ENCODE assay signal across 42 cellular contexts in genomic region chr11:18794956-18795355, GRCh38. TPM values are rescaled to one million over a fixed set of nuclear protein-coding genes. Genes with fewer than 3 reads are reported as not detected.
"Had no signal": no experiment of that assay in that cellular context is flagged by ENCODE, and none has a peak within 500 bp of the region (broad histone marks: within the 10 kb centered on the region; RNA-seq: fewer than 3 reads in every experiment).

No MANE protein-coding gene starts in this region.

- H3K27ac ChIP-seq: ascending aorta, breast epithelium, cardiac muscle cell, coronary artery, dorsolateral prefrontal cortex, epithelial cell of prostate, esophagus squamous epithelium, gastroesophageal sphincter, heart right ventricle, WERI-Rb-1 had no signal

- H3K9me3 Mint-ChIP-seq: activated B cell treated with CpG ODN at 0.5 μM for 24 hours; activated CD8-positive, alpha-beta T cell treated with anti-CD3 and anti-CD28 coated beads for 36 hours; activated naive CD4-positive, alpha-beta T cell treated with anti-CD3 and anti-CD28 coated beads, Interleukin-2, amount 10 ng/mL, durations not matched to agents 7 days and 5 days; activated naive CD4-positive, alpha-beta T cell treated with anti-CD3 and anti-CD28 coated beads, Interleukin-2, amount 50 U/mL, for 72 hours; activated naive CD8-positive, alpha-beta T cell treated with anti-CD3 and anti-CD28 coated beads, Interleukin-2, amount 10 ng/mL, durations not matched to agents 7 days and 5 days; activated T-cell treated with anti-CD3 and anti-CD28 coated beads, Interleukin-2, amount 50 U/mL, for 24 hours; activated T-cell treated with anti-CD3 and anti-CD28 coated beads, Interleukin-2, amount 50 U/mL, for 72 hours; brain; dendritic cell treated with granulocyte-macrophage colony-stimulating factor and Interleukin-4, amounts not matched to agents 40 ng/mL and 50 ng/mL, for 4 days; effector memory CD8-positive, alpha-beta T cell; T-helper 2 cell treated with Interferon-gamma antibody and Interleukin-4, amounts not matched to agents 5 μg/mL and 100 μg/mL, for 36 hours had no signal

- ATAC-seq: activated CD4-positive, CD25-positive, alpha-beta regulatory T cell treated with anti-CD3 and anti-CD28 coated beads, Interleukin-2, amount 50 U/mL, for 24 hours; activated CD8-positive, alpha-beta memory T cell treated with anti-CD3 and anti-CD28 coated beads, Interleukin-2, amount 10 ng/mL, durations not matched to agents 7 days and 5 days; activated CD8-positive, alpha-beta T cell treated with anti-CD3 and anti-CD28 coated beads for 36 hours; activated naive CD4-positive, alpha-beta T cell treated with anti-CD3 and anti-CD28 coated beads, Interleukin-2, amount 50 U/mL, for 72 hours; activated T-cell treated with anti-CD3 and anti-CD28 coated beads, Interleukin-2, amount 50 U/mL, for 72 hours; effector memory CD8-positive, alpha-beta T cell; gastroesophageal sphincter; heart right ventricle; T-helper 17 cell had no signal

- H3K9me3 ChIP-seq: ascending aorta, breast epithelium, esophagus squamous epithelium, gastroesophageal sphincter, heart right ventricle had no signal

- H3K27ac Mint-ChIP-seq: activated B cell treated with CpG ODN at 0.5 μM for 24 hours; activated CD8-positive, alpha-beta memory T cell treated with anti-CD3 and anti-CD28 coated beads, Interleukin-2, amount 10 ng/mL, durations not matched to agents 7 days and 5 days; activated CD8-positive, alpha-beta T cell treated with anti-CD3 and anti-CD28 coated beads for 36 hours; activated naive CD4-positive, alpha-beta T cell treated with anti-CD3 and anti-CD28 coated beads, Interleukin-2, amount 10 ng/mL, durations not matched to agents 7 days and 5 days; activated naive CD4-positive, alpha-beta T cell treated with anti-CD3 and anti-CD28 coated beads, Interleukin-2, amount 50 U/mL, for 72 hours; activated naive CD8-positive, alpha-beta T cell treated with anti-CD3 and anti-CD28 coated beads, Interleukin-2, amount 10 ng/mL, durations not matched to agents 7 days and 5 days; activated T-cell treated with anti-CD3 and anti-CD28 coated beads, Interleukin-2, amount 50 U/mL, for 24 hours; activated T-cell treated with anti-CD3 and anti-CD28 coated beads, Interleukin-2, amount 50 U/mL, for 72 hours; brain; dendritic cell treated with granulocyte-macrophage colony-stimulating factor and Interleukin-4, amounts not matched to agents 40 ng/mL and 50 ng/mL, for 4 days; effector memory CD8-positive, alpha-beta T cell; T-helper 17 cell; T-helper 2 cell treated with Interferon-gamma antibody and Interleukin-4, amounts not matched to agents 5 μg/mL and 100 μg/mL, for 36 hours had no signal

- H3K36me3 Mint-ChIP-seq: activated CD8-positive, alpha-beta memory T cell treated with anti-CD3 and anti-CD28 coated beads, Interleukin-2, amount 10 ng/mL, durations not matched to agents 7 days and 5 days; activated naive CD4-positive, alpha-beta T cell treated with anti-CD3 and anti-CD28 coated beads, Interleukin-2, amount 10 ng/mL, durations not matched to agents 7 days and 5 days; activated naive CD4-positive, alpha-beta T cell treated with anti-CD3 and anti-CD28 coated beads, Interleukin-2, amount 50 U/mL, for 72 hours; activated naive CD8-positive, alpha-beta T cell treated with anti-CD3 and anti-CD28 coated beads, Interleukin-2, amount 10 ng/mL, durations not matched to agents 7 days and 5 days; brain had no signal

- H3K4me3 Mint-ChIP-seq: activated B cell treated with CpG ODN at 0.5 μM for 24 hours; activated CD8-positive, alpha-beta memory T cell treated with anti-CD3 and anti-CD28 coated beads, Interleukin-2, amount 10 ng/mL, durations not matched to agents 7 days and 5 days; activated CD8-positive, alpha-beta T cell treated with anti-CD3 and anti-CD28 coated beads for 36 hours; activated naive CD4-positive, alpha-beta T cell treated with anti-CD3 and anti-CD28 coated beads, Interleukin-2, amount 10 ng/mL, durations not matched to agents 7 days and 5 days; activated naive CD8-positive, alpha-beta T cell treated with anti-CD3 and anti-CD28 coated beads, Interleukin-2, amount 10 ng/mL, durations not matched to agents 7 days and 5 days; activated T-cell treated with anti-CD3 and anti-CD28 coated beads, Interleukin-2, amount 50 U/mL, for 24 hours; activated T-cell treated with anti-CD3 and anti-CD28 coated beads, Interleukin-2, amount 50 U/mL, for 72 hours; brain; dendritic cell treated with granulocyte-macrophage colony-stimulating factor and Interleukin-4, amounts not matched to agents 40 ng/mL and 50 ng/mL, for 4 days; effector memory CD8-positive, alpha-beta T cell; T-helper 17 cell; T-helper 2 cell treated with Interferon-gamma antibody and Interleukin-4, amounts not matched to agents 5 μg/mL and 100 μg/mL, for 36 hours had no signal

- H3K4me1 Mint-ChIP-seq: activated B cell treated with CpG ODN at 0.5 μM for 24 hours; activated naive CD4-positive, alpha-beta T cell treated with anti-CD3 and anti-CD28 coated beads, Interleukin-2, amount 10 ng/mL, durations not matched to agents 7 days and 5 days; activated naive CD8-positive, alpha-beta T cell treated with anti-CD3 and anti-CD28 coated beads, Interleukin-2, amount 10 ng/mL, durations not matched to agents 7 days and 5 days had no signal

- FAIRE-seq: endometrium, endothelial cell of umbilical vein had no signal

- H3K36me3 ChIP-seq: ascending aorta, breast epithelium, cardiac muscle cell, esophagus squamous epithelium, gastroesophageal sphincter, heart right ventricle, WERI-Rb-1 had no signal

- DNase-seq: activated B cell treated with CpG ODN at 0.5 μM for 24 hours; activated CD4-positive, alpha-beta T cell treated with anti-CD3 and anti-CD28 coated beads for 48 hours; activated CD4-positive, alpha-beta T cell treated with anti-CD3 and anti-CD28 coated beads, Interleukin-2, amount 50 U/mL, for 1 hour; activated CD4-positive, alpha-beta T cell treated with anti-CD3 and anti-CD28 coated beads, Interleukin-2, amount 50 U/mL, for 48 hours; activated CD8-positive, alpha-beta memory T cell treated with anti-CD3 and anti-CD28 coated beads, Interleukin-2, amount 10 ng/mL, durations not matched to agents 7 days and 5 days; activated CD8-positive, alpha-beta memory T cell treated with anti-CD3 and anti-CD28 coated beads, Interleukin-2, amount 50 U/mL, for 4 hours; activated CD8-positive, alpha-beta T cell treated with anti-CD3 and anti-CD28 coated beads for 36 hours; activated gamma-delta T cell; activated naive CD4-positive, alpha-beta T cell; activated naive CD4-positive, alpha-beta T cell treated with anti-CD3 and anti-CD28 coated beads, Interleukin-2, amount 10 ng/mL, durations not matched to agents 7 days and 5 days; activated naive CD8-positive, alpha-beta T cell treated with anti-CD3 and anti-CD28 coated beads, Interleukin-2, amount 10 ng/mL, durations not matched to agents 7 days and 5 days; activated T-cell treated with anti-CD3 and anti-CD28 coated beads for 4 hours; activated T-cell treated with anti-CD3 and anti-CD28 coated beads, Interleukin-2, amount 50 U/mL, for 24 hours; activated T-cell treated with anti-CD3 and anti-CD28 coated beads, Interleukin-2, amount 50 U/mL, for 72 hours; central memory CD4-positive, alpha-beta T cell; cerebellar nuclear complex; dorsolateral prefrontal cortex; effector memory CD8-positive, alpha-beta T cell; esophagus squamous epithelium; foreskin melanocyte; heart right ventricle; T-helper 1 cell; T-helper 17 cell; T1000; WERI-Rb-1 had no signal

- H3K4me3 ChIP-seq: ascending aorta, breast epithelium, cardiac muscle cell, coronary artery, dorsolateral prefrontal cortex, esophagus squamous epithelium, gastroesophageal sphincter, heart right ventricle had no signal

RNA-seq across cellular contexts. Expression of gene PTPN5, which starts 3.4 kb away (rescaled TPM):
- total RNA-seq: activated B cell treated with CpG ODN at 0.5 μM for 24 hours; activated CD8-positive, alpha-beta memory T cell treated with anti-CD3 and anti-CD28 coated beads for 36 hours; activated CD8-positive, alpha-beta memory T cell treated with anti-CD3 and anti-CD28 coated beads, Interleukin-2, amount 10 ng/mL, durations not matched to agents 7 days and 5 days; activated CD8-positive, alpha-beta T cell treated with anti-CD3 and anti-CD28 coated beads for 36 hours; activated naive CD4-positive, alpha-beta T cell treated with anti-CD3 and anti-CD28 coated beads, Interleukin-2, amount 50 U/mL, for 72 hours; activated naive CD8-positive, alpha-beta T cell treated with anti-CD3 and anti-CD28 coated beads, Interleukin-2, amount 10 ng/mL, durations not matched to agents 7 days and 5 days; activated T-cell treated with anti-CD3 and anti-CD28 coated beads, Interleukin-2, amount 50 U/mL, for 72 hours; endothelial cell of umbilical vein; fibroblast of lung; fibroblast of villous mesenchyme; glomerular endothelial cell; T-helper 17 cell had no signal
- polyA plus RNA-seq: endothelial cell of umbilical vein, fibroblast of lung had no signal
